20 cellular contexts compared by ENCODE assay signal in the genomic region with DNA sequence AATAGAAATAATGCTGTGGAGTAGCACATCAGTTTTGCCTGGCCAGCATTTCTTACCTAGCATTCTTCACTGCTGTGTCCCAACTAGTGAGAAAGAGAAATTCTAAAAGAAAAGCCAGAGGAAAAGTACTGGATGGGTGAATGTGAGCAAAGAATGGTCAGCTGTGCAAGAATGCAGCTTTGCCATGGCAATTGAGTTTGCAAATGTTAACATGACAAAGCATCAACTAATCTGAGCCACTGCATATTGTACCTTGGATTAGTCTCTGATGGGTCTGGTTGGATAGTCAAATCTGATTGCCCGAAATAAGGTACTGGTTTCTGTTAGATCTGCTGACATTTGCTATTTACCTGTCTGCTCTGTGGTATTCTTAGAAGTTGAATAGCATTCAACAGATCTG.
"Had no signal": no experiment of that assay in that cellular context is flagged by ENCODE, and none has a peak within 500 bp of the region (broad histone marks: within the 10 kb centered on the region; RNA-seq: fewer than 3 reads in every experiment).

No MANE protein-coding gene starts in this region.

- H3K27me3 ChIP-seq: colonic mucosa, esophagus squamous epithelium, right atrium auricular region, transverse colon, vagina had no signal

- H3K27me3 Mint-ChIP-seq: progenitor cell of endocrine pancreas; stimulated activated naive B cell treated with anti-CD40 and anti-IgM and Interleukin-4, amounts not matched to agents 10 μg/mL and 1 μg/mL and 100 μg/mL, for 72 hours had no signal

- H3K27ac Mint-ChIP-seq: nephron; stimulated activated naive B cell treated with anti-CD40 and anti-IgM and Interleukin-4, amounts not matched to agents 10 μg/mL and 1 μg/mL and 100 μg/mL, for 72 hours had no signal

- H3K9me3 ChIP-seq: colonic mucosa, esophagus squamous epithelium, right atrium auricular region, transverse colon, vagina had no signal

- DNase-seq: activated CD4-positive, alpha-beta T cell treated with anti-CD3 and anti-CD28 coated beads, Interleukin-2, amount 50 U/mL, for 1 hour; activated CD8-positive, alpha-beta memory T cell treated with anti-CD3 and anti-CD28 coated beads for 24 hours; aorta; colonic mucosa; effector CD4-positive, alpha-beta T cell; esophagus squamous epithelium; foreskin fibroblast; glutamatergic neuron; immature natural killer cell; occipital lobe; stimulated activated CD4-positive, alpha-beta T cell treated with anti-CD3 and anti-CD28 coated beads, Interleukin-15, amount 100 ng/mL, for 24 hours; stimulated activated CD4-positive, alpha-beta T cell treated with anti-CD3 and anti-CD28 coated beads, Interleukin-4, amount 100 ng/mL, for 1 hour; stimulated activated naive B cell treated with anti-CD40 and anti-IgM and Interleukin-4, amounts not matched to agents 10 μg/mL and 1 μg/mL and 100 μg/mL, for 72 hours; transverse colon had no signal

- H3K27ac ChIP-seq: colonic mucosa, esophagus squamous epithelium, right atrium auricular region, skin epidermis, transverse colon, vagina had no signal

- H3K4me3 Mint-ChIP-seq: immature natural killer cell; nephron; stimulated activated naive B cell treated with anti-CD40 and anti-IgM and Interleukin-4, amounts not matched to agents 10 μg/mL and 1 μg/mL and 100 μg/mL, for 72 hours had no signal

- H3K9me3 Mint-ChIP-seq: immature natural killer cell; nephron; stimulated activated naive B cell treated with anti-CD40 and anti-IgM and Interleukin-4, amounts not matched to agents 10 μg/mL and 1 μg/mL and 100 μg/mL, for 72 hours had no signal

- H3K4me3 ChIP-seq: colonic mucosa, esophagus squamous epithelium, right atrium auricular region, skin epidermis, transverse colon, vagina had no signal

- ATAC-seq: activated CD4-positive, CD25-positive, alpha-beta regulatory T cell treated with anti-CD3 and anti-CD28 coated beads, Interleukin-2, amount 50 U/mL, for 24 hours; stimulated activated naive B cell treated with anti-CD40 and anti-IgM and Interleukin-4, amounts not matched to agents 10 μg/mL and 1 μg/mL and 100 μg/mL, for 72 hours had no signal

- H3K4me1 ChIP-seq: colonic mucosa, esophagus squamous epithelium, transverse colon had no signal
